25 cellular contexts compared by ENCODE assay signal in the genomic region with DNA sequence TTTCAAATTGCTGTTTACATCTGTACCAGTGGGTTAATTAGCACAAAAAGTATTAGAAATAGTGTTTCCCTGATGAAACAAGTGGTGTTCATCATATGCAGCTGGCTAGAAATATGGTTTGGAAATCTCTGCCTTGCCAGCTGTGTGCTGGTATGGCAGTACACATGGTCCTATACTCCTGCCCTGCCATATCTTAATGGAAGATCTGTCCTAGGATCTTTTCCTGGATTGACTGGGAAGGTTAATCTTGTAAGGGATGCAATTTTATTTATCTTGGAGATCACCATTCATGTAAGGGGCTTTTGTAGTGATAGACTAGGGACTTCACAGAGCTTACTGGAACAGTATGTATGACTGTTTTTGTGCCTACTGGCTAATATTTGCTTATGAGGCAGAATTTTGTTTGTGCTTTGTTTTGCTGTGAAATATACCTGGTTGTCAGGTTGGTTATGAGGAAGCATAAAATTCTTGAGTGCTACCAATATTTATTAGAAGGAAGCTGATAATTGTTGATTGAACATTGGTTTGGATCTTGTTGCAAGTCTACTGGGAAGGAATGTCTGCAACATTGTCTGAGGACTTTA.
"Had no signal": no experiment of that assay in that cellular context is flagged by ENCODE, and none has a peak within 500 bp of the region (broad histone marks: within the 10 kb centered on the region; RNA-seq: fewer than 3 reads in every experiment).

No MANE protein-coding gene starts in this region.

- H3K4me1 ChIP-seq: gastrocnemius medialis, prostate gland, right atrium auricular region, spleen, testis had no signal

- H3K27ac Mint-ChIP-seq: endodermal cell; naive thymus-derived CD4-positive, alpha-beta T cell; nephron; stimulated activated memory B cell treated with anti-CD40 and anti-IgM and Interleukin-4, amounts not matched to agents 10 μg/mL and 1 μg/mL and 100 μg/mL, for 72 hours; type B pancreatic cell had no signal

- H3K9me3 ChIP-seq: gastrocnemius medialis, prostate gland, right atrium auricular region, spleen, testis, tibial artery had no signal

- H3K27me3 ChIP-seq: gastrocnemius medialis, right atrium auricular region, spleen, testis, tibial artery had no signal

- H3K4me3 Mint-ChIP-seq: endodermal cell; naive thymus-derived CD4-positive, alpha-beta T cell; nephron; stimulated activated memory B cell treated with anti-CD40 and anti-IgM and Interleukin-4, amounts not matched to agents 10 μg/mL and 1 μg/mL and 100 μg/mL, for 72 hours; type B pancreatic cell had no signal

- H3K27me3 Mint-ChIP-seq: naive thymus-derived CD4-positive, alpha-beta T cell; stimulated activated memory B cell treated with anti-CD40 and anti-IgM and Interleukin-4, amounts not matched to agents 10 μg/mL and 1 μg/mL and 100 μg/mL, for 72 hours; type B pancreatic cell had no signal

- DNase-seq: effector CD8-positive, alpha-beta T cell; endodermal cell; foreskin fibroblast; gastrocnemius medialis; head of caudate nucleus; kidney; mesenchymal stem cell; midbrain; naive thymus-derived CD4-positive, alpha-beta T cell; nucleus accumbens; spleen; stimulated activated CD4-positive, alpha-beta T cell treated with anti-CD3 and anti-CD28 coated beads, Interleukin-4, amount 100 ng/mL, for 4 hours; stimulated activated naive CD8-positive, alpha-beta T cell treated with anti-CD3 and anti-CD28 coated beads, Interleukin-15, Interleukin-2, amounts not matched to agents 100 U/mL and 50 U/mL, for 24 hours; substantia nigra; testis; tibial artery had no signal

- H3K36me3 Mint-ChIP-seq: naive thymus-derived CD4-positive, alpha-beta T cell; stimulated activated memory B cell treated with anti-CD40 and anti-IgM and Interleukin-4, amounts not matched to agents 10 μg/mL and 1 μg/mL and 100 μg/mL, for 72 hours; type B pancreatic cell had no signal

- FAIRE-seq: kidney had no signal

- H3K4me1 Mint-ChIP-seq: naive thymus-derived CD4-positive, alpha-beta T cell; nephron; stimulated activated memory B cell treated with anti-CD40 and anti-IgM and Interleukin-4, amounts not matched to agents 10 μg/mL and 1 μg/mL and 100 μg/mL, for 72 hours had no signal

- H3K4me3 ChIP-seq: gastrocnemius medialis, prostate gland, right atrium auricular region, skin epidermis, spleen, testis, tibial artery had no signal

- ATAC-seq: esophagus mucosa; gastrocnemius medialis; left lobe of liver; naive thymus-derived CD4-positive, alpha-beta T cell; stimulated activated memory B cell treated with anti-CD40 and anti-IgM and Interleukin-4, amounts not matched to agents 10 μg/mL and 1 μg/mL and 100 μg/mL, for 72 hours; stimulated activated naive CD8-positive, alpha-beta T cell treated with anti-CD3 and anti-CD28 coated beads, Interleukin-15, Interleukin-2, amounts not matched to agents 100 U/mL and 50 U/mL, for 24 hours had no signal

- H3K36me3 ChIP-seq: gastrocnemius medialis, prostate gland, right atrium auricular region, spleen, tibial artery had no signal

- H3K27ac ChIP-seq: epithelial cell of prostate, gastrocnemius medialis, prostate gland, right atrium auricular region, skin epidermis, spleen, testis, tibial artery had no signal

- H3K9me3 Mint-ChIP-seq: endodermal cell, nephron, type B pancreatic cell had no signal
